8 cellular contexts compared by ENCODE assay signal in genomic region chr10:109912335-109913282, GRCh38. TPM values are rescaled to one million over a fixed set of nuclear protein-coding genes. Genes with fewer than 3 reads are reported as not detected.
A peak's percentile ranks its signal among the peaks of the same experiment; 100 is the strongest.
DNase-seq lines count a peak whose midpoint lies in the region; ATAC-seq and TF ChIP-seq lines count a peak whose summit lies in the region.

No MANE protein-coding gene starts in this region.

- H3K9me3 Mint-ChIP-seq in CD14-positive monocyte = peaks cover 0 to 4% (median 0%) of the 10 kb centered on the region in 7 donors
- H3K9me3 Mint-ChIP-seq in activated B cell treated with CpG ODN at 0.5 μM for 24 hours = peaks cover 2% of the 10 kb centered on the region
- H3K9me3 Mint-ChIP-seq in nephron = peaks cover 8% of the 10 kb centered on the region

- ATAC-seq in GM19438 (IDR thresholded peaks at IDR 0.05; ENCODE audit: low read depth, unreplicated experiment) (peak; percentile 81), HG03378 (IDR thresholded peaks at IDR 0.05; ENCODE audit: unreplicated experiment) (peak; percentile 92), activated B cell treated with CpG ODN at 0.5 μM for 24 hours (ENCODE audit: low read depth) (peak; percentile 83)

- H3K27me3 Mint-ChIP-seq in CD14-positive monocyte (ENCODE audit: low read depth in 3 of 3) (peaks cover 0 to 1% (median 0%) of the 10 kb centered on the region in 3 donors), activated B cell treated with CpG ODN at 0.5 μM for 24 hours (no peaks in the 10 kb centered on the region), nephron (ENCODE audit: low read depth) (no peaks in the 10 kb centered on the region)

- DNase-seq in CD14-positive monocyte (ENCODE audit: low spot score) (no peak), activated B cell treated with CpG ODN at 0.5 μM for 24 hours (no peak), GDM1 (lab: John Stamatoyannopoulos, UW) (no peak)
- DNase-seq in stimulated activated CD4-positive, alpha-beta T cell treated with anti-CD3 and anti-CD28 coated beads, Interleukin-2, amount 100 ng/mL, for 24 hours = no peak
- no peak for DNase-seq in activated T-cell treated with anti-CD3 and anti-CD28 coated beads, Interleukin-2, amount 50 U/mL, for 48 hours

- intact Hi-C loops in CD14-positive monocyte (cut with micrococcal nuclease) (no loop called here), activated B cell treated with CpG ODN at 0.5 μM for 24 hours (cut with micrococcal nuclease) (loop anchor here (1.0 to 10.0 kb wide), 2 partner anchors 11 to 952 kb away; partner anchors contain the start of gene XPNPEP1)

- H3K4me3 Mint-ChIP-seq in CD14-positive monocyte (no peak overlapping the region), activated B cell treated with CpG ODN at 0.5 μM for 24 hours (peak overlapping the region; percentile 26), nephron (no peak overlapping the region)

- peaks cover 45 to 51% of the 10 kb centered on the region in 2 donors for H3K36me3 Mint-ChIP-seq in CD14-positive monocyte
- peaks cover 27% of the 10 kb centered on the region for H3K36me3 Mint-ChIP-seq in activated B cell treated with CpG ODN at 0.5 μM for 24 hours (ENCODE audit: low read depth)
- H3K36me3 Mint-ChIP-seq in nephron (ENCODE audit: low read depth) = peaks cover 66% of the 10 kb centered on the region

- POLR2A ChIA-PET in activated B cell treated with CpG ODN at 0.5 μM for 24 hours (lab: Charles Lee) = interaction anchor here (0.5 to 2.9 kb wide), 4 partner anchors 11 to 450 kb away, joined by 3 to 11 read pairs (median 5); partner anchors contain the start of genes ADD3 and XPNPEP1

- CTCF ChIA-PET in activated B cell treated with CpG ODN at 0.5 μM for 24 hours (lab: Charles Lee) = interaction anchor here (0.6 to 4.6 kb wide), 2 partner anchors 29 to 61 kb away, joined by 3 to 21 read pairs; no protein-coding TSS in a partner anchor

- no peak for TF ChIP-seq CTCF in CD14-positive monocyte (IDR thresholded peaks at IDR 0.05)
- TF ChIP-seq CTCF in activated B cell treated with CpG ODN at 0.5 μM for 24 hours (IDR thresholded peaks at IDR 0.05) = no peak
- TF ChIP-seq CTCF in nephron (IDR thresholded peaks at IDR 0.05; ENCODE audit: unreplicated experiment in 3 of 3) = no peak

- H3K27ac Mint-ChIP-seq in CD14-positive monocyte = peak overlapping the region in 6 of 7 donors; percentile 15 to 88 (median 59)
- peak overlapping the region; percentile 51 for H3K27ac Mint-ChIP-seq in activated B cell treated with CpG ODN at 0.5 μM for 24 hours
- peak overlapping the region in 2 of 3 experiments; percentile 47 to 67 for H3K27ac Mint-ChIP-seq in nephron

- H3K4me1 Mint-ChIP-seq in CD14-positive monocyte (peaks cover 64% of the 10 kb centered on the region), activated B cell treated with CpG ODN at 0.5 μM for 24 hours (peaks cover 68% of the 10 kb centered on the region), nephron (peaks cover 30% of the 10 kb centered on the region)

RNA-seq across cellular contexts. Expression of gene XPNPEP1, which starts 10.7 kb away (rescaled TPM):
- 10 to 100 TPM; 32.1 to 38.4 TPM for polyA plus RNA-seq in CD14-positive monocyte
- 53.5 and 70.6 TPM in 2 replicates for total RNA-seq in activated B cell treated with CpG ODN at 0.5 μM for 24 hours
